Comparison of ENCODE assay signal across 9 cellular contexts in the genomic region with DNA sequence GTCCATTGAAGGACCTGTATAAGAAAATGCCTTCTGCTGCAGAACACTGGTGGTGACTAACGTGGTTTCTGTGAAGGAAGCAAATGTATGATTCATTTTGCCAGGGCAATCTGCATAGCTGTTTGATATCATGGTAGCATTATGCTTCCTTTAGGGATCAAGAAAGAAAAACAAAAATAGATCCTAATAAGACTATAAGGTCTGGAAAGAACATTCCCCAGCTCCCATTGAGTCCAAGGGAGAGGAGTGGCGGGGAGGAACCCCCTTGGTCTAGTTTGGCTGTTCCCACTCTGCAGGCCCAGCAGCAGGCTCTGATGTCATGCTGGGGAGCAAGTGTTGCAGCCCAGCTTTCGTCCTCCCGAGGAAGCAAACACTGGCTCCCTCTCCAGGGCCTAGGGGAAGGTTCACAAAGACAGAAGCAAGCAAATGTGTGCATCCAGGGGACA.
DNase-seq lines count a peak whose midpoint lies in the region; TF ChIP-seq lines count a peak whose summit lies in the region.
"Had no signal": no experiment of that assay in that cellular context is flagged by ENCODE, and none has a peak within 500 bp of the region (broad histone marks: within the 10 kb centered on the region; RNA-seq: fewer than 3 reads in every experiment).

No MANE protein-coding gene starts in this region.

- TF ChIP-seq CTCF in choroid plexus epithelial cell (conservative IDR thresholded peaks at IDR 0.05; ENCODE audit: low read depth, low read length) (peak; percentile 77), coronary artery (IDR thresholded peaks at IDR 0.05) (no peak)

- H4K5ac ChIP-seq in mesendoderm (ENCODE audit: low read length), result no peak overlapping the region

- no peak overlapping the region for H3K56ac ChIP-seq in mesendoderm (ENCODE audit: low read length)

- no peak overlapping the region for H2BK120ac ChIP-seq in mesendoderm (ENCODE audit: low read depth, low read length)

- no peaks in the 10 kb centered on the region for H3K36me3 ChIP-seq in mesendoderm (ENCODE audit: control insufficient read depth, insufficient read depth, low read length)
- H3K36me3 ChIP-seq: stomach had no signal

- no peak overlapping the region for H2BK15ac ChIP-seq in mesendoderm (replicated peaks; ENCODE audit: low read depth)

- no peaks in the 10 kb centered on the region for H3K27me3 ChIP-seq in mesendoderm (ENCODE audit: insufficient read depth, low read length, poor library complexity)
- H3K27me3 ChIP-seq: stomach had no signal

- H2AK5ac ChIP-seq in mesendoderm (ENCODE audit: low read length), result no peak overlapping the region

- no CpG with 5 or more reads among the region's 4 CpGs for WGBS in mesendoderm (ENCODE audit: extremely low coverage, insufficient coverage, low lambda C conversion rate)

- H4K8ac ChIP-seq in mesendoderm (ENCODE audit: low read depth, low read length), result no peak overlapping the region

- no peaks in the 10 kb centered on the region for H3K79me1 ChIP-seq in mesendoderm (ENCODE audit: low read length)

- H2BK5ac ChIP-seq in mesendoderm (ENCODE audit: low read length), result no peak overlapping the region

- H3K9ac ChIP-seq in mesendoderm (ENCODE audit: low read length), result no peak overlapping the region

- H3K18ac ChIP-seq in mesendoderm (ENCODE audit: low read length), result no peak overlapping the region

- no peak overlapping the region for H3K4me2 ChIP-seq in mesendoderm (ENCODE audit: low read length)

- no peak overlapping the region for H3K27ac ChIP-seq in mesendoderm (ENCODE audit: low read depth, low read length)
- no peak overlapping the region for H3K27ac ChIP-seq in coronary artery

- DNase-seq in EL (peak; percentile 46), MV-4-11 (lab: John Stamatoyannopoulos, UW) (peak; percentile 55), choroid plexus epithelial cell (ENCODE audit: low read depth) (peak; percentile 82), mesendoderm (peak; percentile 93), NCI-H446 (lab: John Stamatoyannopoulos, UW) (no peak), LoVo (ENCODE audit: low spot score) (no peak), coronary artery (ENCODE audit: low spot score) (no peak)
- DNase-seq in NK-92 treated with Interleukin-12 subunit alpha and Interleukin-12 subunit beta, amount 100 ng/mL, for 24 hours (lab: John Stamatoyannopoulos, UW), result no peak

- H3K4me3 ChIP-seq in choroid plexus epithelial cell (ENCODE audit: low read depth, low read length) (no peak overlapping the region), mesendoderm (ENCODE audit: low read length) (no peak overlapping the region), coronary artery (no peak overlapping the region)
- H3K4me3 ChIP-seq: stomach had no signal

- peaks cover 2% of the 10 kb centered on the region for H3K4me1 ChIP-seq in mesendoderm (ENCODE audit: control insufficient read depth, low read depth, low read length)

- no peak overlapping the region for H3K23ac ChIP-seq in mesendoderm (ENCODE audit: low read length)

- H3K4ac ChIP-seq in mesendoderm (ENCODE audit: low read depth, low read length), result no peak overlapping the region

- H3K79me2 ChIP-seq in mesendoderm (ENCODE audit: control insufficient read depth, insufficient read depth, low read length), result no peaks in the 10 kb centered on the region

Comparison
In these comparisons a context has a peak if more than half of its experiments do, and no peak if none do; other contexts are left out.
1. DNase-seq: peak in EL (single experiment), MV-4-11 (single experiment), choroid plexus epithelial cell (single experiment) and mesendoderm (single experiment); none in NCI-H446 (0 of 2), LoVo (single experiment), NK-92 treated with Interleukin-12 subunit alpha and Interleukin-12 subunit beta, amount 100 ng/mL, for 24 hours (single experiment) and coronary artery (single experiment).